In genomic region chr12:7970475-7971252, GRCh38 we compare ENCODE assay signal across 9 cellular contexts. TPM values are rescaled to one million over a fixed set of nuclear protein-coding genes. Genes with fewer than 3 reads are reported as not detected.
DNase-seq lines count a peak whose midpoint lies in the region; ATAC-seq, FAIRE-seq and TF ChIP-seq lines count a peak whose summit lies in the region.
"Had no signal": no experiment of that assay in that cellular context is flagged by ENCODE, and none has a peak within 500 bp of the region (broad histone marks: within the 10 kb centered on the region; RNA-seq: fewer than 3 reads in every experiment).

No MANE protein-coding gene starts in this region.

- H3K27ac ChIP-seq in endothelial cell of umbilical vein (ENCODE audit: insufficient read depth, low read depth, low read length), result peak overlapping the region; percentile 60

- peak; percentile 59 for TF ChIP-seq POLR2A in endothelial cell of umbilical vein (IDR thresholded peaks at IDR 0.05; ENCODE audit: low read depth, low read length)

- dilution Hi-C loops in endothelial cell of umbilical vein (cut with MboI; ENCODE audit: extremely low pct_ligation_motif_present, low sequenced_read_pairs), result no loop called here

- no TSS peak for BruUV-seq in endothelial cell of umbilical vein (replicated peaks; lab: Mats Ljungman, UMichigan)

- peak overlapping the region; percentile 58 for H3K4me2 ChIP-seq in endothelial cell of umbilical vein (ENCODE audit: insufficient read depth, low read length)

- H3K9me1 ChIP-seq in endothelial cell of umbilical vein (replicated peaks; ENCODE audit: control insufficient read depth, extremely low read depth, insufficient read depth, low read length), result no peaks in the 10 kb centered on the region

- intact Hi-C loops in endothelial cell of umbilical vein (cut with micrococcal nuclease) (loop anchor here (1.0 kb wide), 3 partner anchors 20 to 56 kb away; partner anchors contain the start of gene SLC2A3), mucosa of descending colon (cut with DNase I, micrococcal nuclease) (no loop called here)

- CTCF ChIA-PET in endothelial cell of umbilical vein (lab: Charles Lee), result interaction anchor here (0.6 to 5.1 kb wide), 7 partner anchors 10 to 107 kb away, joined by 3 to 34 read pairs (median 7); partner anchors contain the start of gene SLC2A3

- H3K4me1 ChIP-seq in endothelial cell of umbilical vein (ENCODE audit: control insufficient read depth, extremely low read depth, insufficient read depth, low read length) (peaks cover 17% of the 10 kb centered on the region), mucosa of descending colon (ENCODE audit: low read depth) (peaks cover 3% of the 10 kb centered on the region)

- ATAC-seq in HG03457 (IDR thresholded peaks at IDR 0.05; ENCODE audit: unreplicated experiment), result peak; percentile 86
- ATAC-seq in mucosa of descending colon, result peak; percentile 97

- H4K20me1 ChIP-seq in endothelial cell of umbilical vein (replicated peaks; ENCODE audit: control insufficient read depth, extremely low read depth, insufficient read depth, low read length), result no peaks in the 10 kb centered on the region

- H3K36me3 ChIP-seq in endothelial cell of umbilical vein (ENCODE audit: control insufficient read depth in 2 of 2, extremely low read depth in 1 of 2, insufficient read depth in 2 of 2, low read length in 2 of 2) (no peaks in the 10 kb centered on the region), mucosa of descending colon (ENCODE audit: low read depth) (no peaks in the 10 kb centered on the region)

- POLR2A ChIA-PET in endothelial cell of umbilical vein (lab: Charles Lee), result interaction anchor here (1.3 to 1.7 kb wide), 2 partner anchors 35 to 69 kb away, joined by 3 to 23 read pairs; partner anchors contain the start of gene SLC2A3

- peak overlapping the region; percentile 50 for H3K9ac ChIP-seq in endothelial cell of umbilical vein (replicated peaks; ENCODE audit: extremely low read depth, insufficient read depth, low read length)

- FAIRE-seq in GM19239 (lab: Jason Lieb, UNC) (peak; percentile 88), endothelial cell of umbilical vein (lab: Jason Lieb, UNC) (peak; percentile 54)
- FAIRE-seq: endometrium had no signal

- H3K79me2 ChIP-seq in endothelial cell of umbilical vein (ENCODE audit: control insufficient read depth, insufficient read depth, low read length), result no peaks in the 10 kb centered on the region

- H3K4me3 ChIP-seq in endothelial cell of umbilical vein (replicated peaks in 1 of 3; ENCODE audit: insufficient read depth in 1 of 3, low read depth in 1 of 3, low read length in 3 of 3) (peak overlapping the region; percentile 5 to 41 (median 40)), mucosa of descending colon (no peak overlapping the region)

- H3K27me3 ChIP-seq in endothelial cell of umbilical vein (ENCODE audit: control insufficient read depth in 2 of 2, insufficient read depth in 2 of 2, low read length in 2 of 2), result no peaks in the 10 kb centered on the region

- TF ChIP-seq CTCF in endothelial cell of umbilical vein (IDR thresholded peaks at IDR 0.05; ENCODE audit: extremely low read depth in 1 of 2, insufficient read depth in 1 of 2, low read depth in 1 of 2, low read length in 2 of 2) (no peak), mucosa of descending colon (IDR thresholded peaks at IDR 0.05) (no peak)

- DNase-seq in C1 segment of cervical spinal cord (lab: John Stamatoyannopoulos, UW) (peak; percentile 7 to 87 (median 51)), GM19239 (ENCODE audit: insufficient read length, low spot score) (peak; percentile 44), NOMO-1 treated with DMSO at 0.1 percent for 48 hours (lab: John Stamatoyannopoulos, UW; ENCODE audit: unreplicated experiment) (peak; percentile 75), endothelial cell of umbilical vein (ENCODE audit: low read depth, low spot score) (peak; percentile 94), mucosa of descending colon (peak; percentile 79 to 94 (median 82))
- DNase-seq in activated CD8-positive, alpha-beta memory T cell treated with anti-CD3 and anti-CD28 coated beads, Interleukin-2, amount 50 U/mL, for 48 hours, result peak; percentile 97
- peak; percentile 84 to 89 for DNase-seq in stimulated activated CD8-positive, alpha-beta memory T cell treated with anti-CD3 and anti-CD28 coated beads, Interleukin-2, amount 100 ng/mL, for 48 hours (ENCODE audit: low read depth in 2 of 2)

- H3K9me3 ChIP-seq in endothelial cell of umbilical vein (replicated peaks; ENCODE audit: control insufficient read depth, insufficient read depth, low read length) (no peaks in the 10 kb centered on the region), mucosa of descending colon (no peaks in the 10 kb centered on the region)

- peak overlapping the region; percentile 35 for H2AFZ ChIP-seq in endothelial cell of umbilical vein (ENCODE audit: low read depth, low read length)

TF ChIP-seq in endothelial cell of umbilical vein, 7 proteins besides CTCF, POLR2A, EP300 and RAD21:
- TF ChIP-seq EZH2 (IDR thresholded peaks at IDR 0.05; ENCODE audit: borderline replicate concordance, low read depth, low read length, severe bottlenecking) (no peak), FOS (IDR thresholded peaks at IDR 0.05; ENCODE audit: borderline replicate concordance, insufficient read depth, low read length) (no peak), POLR2AphosphoS5 (IDR thresholded peaks at IDR 0.05; ENCODE audit: insufficient read depth, low read depth, low read length) (peak; percentile 68), MAX (IDR thresholded peaks at IDR 0.05; ENCODE audit: insufficient read depth, insufficient read length) (peak; percentile 41), GATA2 (IDR thresholded peaks at IDR 0.05; ENCODE audit: insufficient read depth, insufficient read length, low read depth, low read length) (peak; percentile 9)

RNA-seq across cellular contexts. Expression of gene SLC2A3, which starts 34.7 kb away (rescaled TPM):
- total RNA-seq in endothelial cell of umbilical vein (13.9 and 25.7 TPM in 2 replicates), mucosa of descending colon (10 to 100 TPM; 11.9 to 19.9 (median 18.0) TPM)
- polyA plus RNA-seq in endothelial cell of umbilical vein, result 12.7 and 20.8 TPM in 2 replicates
- polyA plus RNA-seq in endothelial cell of umbilical vein (2011; cell fraction: cytosol; rRNA removed), result 8.9 and 9.9 TPM in 2 replicates
- polyA plus RNA-seq in endothelial cell of umbilical vein (2011; cell fraction: nucleus; rRNA removed), result 20.7 and 21.8 TPM in 2 replicates
- polyA plus RNA-seq in endothelial cell of umbilical vein (2012), result 33.5 and 53.0 TPM in 2 replicates
- 32.2 and 35.4 TPM in 2 replicates for polyA minus RNA-seq in endothelial cell of umbilical vein
- 22.0 TPM for polyA minus RNA-seq in endothelial cell of umbilical vein (2011; cell fraction: cytosol; rRNA and poly(A)+ RNA removed)
- 29.1 and 41.5 TPM in 2 replicates for polyA minus RNA-seq in endothelial cell of umbilical vein (2011; cell fraction: nucleus; rRNA and poly(A)+ RNA removed)

Comparison
In these comparisons a context has a peak if more than half of its experiments do, and no peak if none do; other contexts are left out.
1. DNase-seq: peak in every context shown above with its lines; median percentile 97 in activated CD8-positive, alpha-beta memory T cell treated with anti-CD3 and anti-CD28 coated beads, Interleukin-2, amount 50 U/mL, for 48 hours; 94 in endothelial cell of umbilical vein; 86 in stimulated activated CD8-positive, alpha-beta memory T cell treated with anti-CD3 and anti-CD28 coated beads, Interleukin-2, amount 100 ng/mL, for 48 hours; 82 in mucosa of descending colon; 75 in NOMO-1 treated with DMSO at 0.1 percent for 48 hours; 51 in C1 segment of cervical spinal cord; 44 in GM19239.